1 cellular context compared by ENCODE assay signal in the genomic region with DNA sequence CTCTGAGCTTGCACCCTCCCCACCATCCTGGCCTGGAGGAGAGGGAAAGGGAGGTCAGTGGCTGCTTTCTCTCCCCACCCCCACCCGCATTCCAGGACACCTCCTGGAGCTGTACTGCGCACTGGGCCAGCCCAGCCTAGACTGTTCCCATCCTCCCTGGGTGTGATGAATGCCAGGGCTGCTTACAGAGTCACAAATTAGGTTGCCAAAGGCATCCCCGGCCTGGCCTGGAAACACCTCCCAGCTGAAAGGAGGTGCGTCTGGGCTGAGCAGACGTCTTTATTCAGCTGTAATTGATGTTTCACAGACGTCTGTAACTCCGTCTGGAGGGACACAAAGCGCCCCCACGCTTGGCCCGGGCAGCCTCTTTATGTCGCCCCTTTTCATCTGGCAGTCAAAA.
TF ChIP-seq lines count a peak whose summit lies in the region.

No MANE protein-coding gene starts in this region.

TF ChIP-seq in GM23338, 12 proteins besides CTCF, POLR2A, EP300 and RAD21 (continued from another document):
- no peak for TF ChIP-seq EZH2phosphoT487 (IDR thresholded peaks at IDR 0.05; ENCODE audit: unreplicated experiment)
- TF ChIP-seq JUNB (IDR thresholded peaks at IDR 0.05; ENCODE audit: unreplicated experiment) = no peak
